8 cellular contexts compared by ENCODE assay signal in the genomic region with DNA sequence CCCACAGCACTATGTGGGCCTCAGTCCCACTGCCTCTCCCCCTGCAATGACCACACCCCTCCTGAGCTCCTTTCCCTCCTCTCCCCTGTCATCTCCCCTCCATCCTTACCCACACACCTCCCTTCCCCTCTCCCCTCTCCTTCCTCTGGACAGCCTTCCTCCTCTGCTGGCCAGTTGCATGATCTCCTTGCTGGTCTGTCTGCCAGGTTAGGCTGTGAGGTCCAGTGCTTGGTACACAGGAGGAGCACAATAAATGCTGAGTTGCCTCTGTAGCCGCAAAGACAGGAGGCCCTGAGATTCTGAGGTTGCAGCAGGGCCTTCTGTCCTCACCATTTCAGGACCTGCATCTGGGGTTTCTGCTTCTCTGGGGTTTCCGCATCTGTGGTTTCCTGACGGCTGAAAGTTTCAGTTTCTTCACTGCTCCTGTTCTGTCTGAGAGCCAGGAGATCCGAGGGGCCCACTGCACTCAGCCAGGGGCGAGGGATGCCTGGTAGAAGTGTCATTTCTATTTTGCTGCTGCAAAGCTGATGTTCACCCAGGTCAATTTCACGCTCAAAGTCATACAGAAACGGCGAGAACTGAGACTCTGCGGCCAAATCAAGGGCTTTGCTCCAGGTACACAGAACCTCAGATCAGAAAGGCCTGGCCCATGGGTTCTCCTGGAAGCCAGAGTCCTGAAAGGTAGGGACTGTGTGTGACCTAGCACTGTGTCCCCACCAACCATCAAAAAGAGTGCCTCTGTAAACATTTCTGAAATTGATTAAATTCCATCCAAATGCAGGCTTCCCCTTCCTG. TPM values are rescaled to one million over a fixed set of nuclear protein-coding genes. Genes with fewer than 3 reads are reported as not detected.
DNase-seq lines count a peak whose midpoint lies in the region; ATAC-seq lines count a peak whose summit lies in the region.

No MANE protein-coding gene starts in this region.

- H3K27me3 Mint-ChIP-seq in naive B cell, result no peaks in the 10 kb centered on the region

- peak overlapping the region in 7 of 8 donors; percentile 66 to 84 (median 77) for H3K4me3 Mint-ChIP-seq in naive B cell

- DNase-seq in T-helper 2 cell, result peak in 3 of 5 experiments; percentile 45 to 94 (median 46)
- peak; percentile 68 for DNase-seq in naive B cell
- no peak for DNase-seq in NCI-H82 (lab: John Stamatoyannopoulos, UW)
- DNase-seq in COLO829 (ENCODE audit: low spot score), result no peak
- DNase-seq in NCI-H526 (lab: John Stamatoyannopoulos, UW), result no peak
- DNase-seq in amygdala (lab: John Stamatoyannopoulos, UW), result no peak

- H3K27ac Mint-ChIP-seq in naive B cell, result peak overlapping the region; percentile 71 to 98 (median 94)

- ATAC-seq in GM18511 (IDR thresholded peaks at IDR 0.05; ENCODE audit: unreplicated experiment) (peak; percentile 80), HG02884 (IDR thresholded peaks at IDR 0.05; ENCODE audit: unreplicated experiment) (peak; percentile 59), naive B cell (ENCODE audit: low read depth in 2 of 2) (peak; percentile 93 to 94)

- peaks cover 0 to 2% (median 0%) of the 10 kb centered on the region in 7 donors for H3K9me3 Mint-ChIP-seq in naive B cell

- peaks cover 12 to 30% (median 28%) of the 10 kb centered on the region in 3 donors for H3K4me1 Mint-ChIP-seq in naive B cell

- H3K36me3 Mint-ChIP-seq in naive B cell, result no peaks in the 10 kb centered on the region

RNA-seq across cellular contexts. Expression of gene SLC12A3, which starts 4.6 kb away (rescaled TPM):
- polyA plus RNA-seq in naive B cell (ENCODE audit: low read depth in 6 of 6), result under 1 TPM in 3 of 6 donors, not detected in 3; 0.10 to 0.57 (median 0.26) TPM

Comparison
In these comparisons a context has a peak if more than half of its experiments do, and no peak if none do; other contexts are left out.
1. DNase-seq: peak in T-helper 2 cell (3 of 5) and naive B cell (single experiment); none in NCI-H82 (single experiment), COLO829 (single experiment), NCI-H526 (0 of 2) and amygdala (0 of 56).
2. Peak in every context shown above with its lines, with median percentiles within 50 percentile points of each other: ATAC-seq.